1 cellular context compared by ENCODE assay signal in genomic region chr5:34007675-34008600, GRCh38.
A peak's percentile ranks its signal among the peaks of the same experiment; 100 is the strongest.
TF ChIP-seq lines count a peak whose summit lies in the region.

AMACR (minus strand) TSS chr5:34008050; CDS start chr5:34008019, 31 bp downstream.

TF ChIP-seq in HepG2, 621 proteins besides CTCF, POLR2A, EP300 and RAD21 (continued from another document and continues in another):
- TF ChIP-seq POLR2G (IDR thresholded peaks at IDR 0.05; ENCODE audit: low read depth, low read length) (peak; percentile 96), FOXO4 (CRISPR knock-in tag; conservative IDR thresholded peaks at IDR 0.05) (peak; percentile 91; the same call in 1 of the 2 replicates), ZNF652 (CRISPR knock-in tag; IDR thresholded peaks at IDR 0.05; ENCODE audit: borderline replicate concordance, low read depth) (no peak), SSRP1 (CRISPR knock-in tag; IDR thresholded peaks at IDR 0.05) (peak; percentile 68; the same call in 1 of the 2 replicates), ZSCAN29 (CRISPR knock-in tag; conservative IDR thresholded peaks at IDR 0.05) (0 out of 2 replicates have a peak, but pooled peaks have one; percentile 15), IRF1 (CRISPR knock-in tag; IDR thresholded peaks at IDR 0.05; ENCODE audit: low read depth) (no peak), ZNF775 (CRISPR knock-in tag; IDR thresholded peaks at IDR 0.05; ENCODE audit: borderline replicate concordance) (no peak), HMG20A (CRISPR knock-in tag; IDR thresholded peaks at IDR 0.05; ENCODE audit: borderline replicate concordance) (no peak; the same call in 1 of the 2 replicates), ZNF891 (CRISPR knock-in tag; IDR thresholded peaks at IDR 0.05) (peak; percentile 81; the same call in 1 of the 2 replicates), ZNF670 (CRISPR knock-in tag; IDR thresholded peaks at IDR 0.05; ENCODE audit: borderline replicate concordance) (peak; percentile 84; the same call in 1 of the 2 replicates), ZNF720 (CRISPR knock-in tag; IDR thresholded peaks at IDR 0.05) (no peak), ZBTB20 (CRISPR knock-in tag; IDR thresholded peaks at IDR 0.05; ENCODE audit: borderline replicate concordance, low read depth) (peak; percentile 66; the same call in 1 of the 2 replicates), MAX (IDR thresholded peaks at IDR 0.05) (peak; percentile 58), LCORL (IDR thresholded peaks at IDR 0.05) (peak; percentile 96), LCORL (CRISPR knock-in tag; IDR thresholded peaks at IDR 0.05) (peak; percentile 97), YY1 (IDR thresholded peaks at IDR 0.05; ENCODE audit: insufficient read depth, insufficient replicate concordance, low read depth, low read length) (peak; percentile 64), TBX2 (CRISPR knock-in tag; IDR thresholded peaks at IDR 0.05; ENCODE audit: borderline replicate concordance) (no peak; the same call in 1 of the 2 replicates), SMC3 (IDR thresholded peaks at IDR 0.05; ENCODE audit: low read length) (no peak; the same call in 1 of the 2 replicates), ZNF260 (CRISPR knock-in tag; IDR thresholded peaks at IDR 0.05; ENCODE audit: borderline replicate concordance, low read depth) (no peak), ZNF557 (CRISPR knock-in tag; IDR thresholded peaks at IDR 0.05) (peak; percentile 58; the same call in 1 of the 2 replicates), CEBPG (CRISPR knock-in tag; IDR thresholded peaks at IDR 0.05) (peak; percentile 81), IKZF1 (IDR thresholded peaks at IDR 0.05) (no peak), ZNF552 (CRISPR knock-in tag; IDR thresholded peaks at IDR 0.05; ENCODE audit: borderline replicate concordance) (no peak), ZNF232 (CRISPR knock-in tag; IDR thresholded peaks at IDR 0.05; ENCODE audit: borderline replicate concordance) (0 out of 2 replicates have a peak, but pooled peaks have one; percentile 55), SP5 (CRISPR knock-in tag; IDR thresholded peaks at IDR 0.05; ENCODE audit: borderline replicate concordance, low read depth) (peak; percentile 12; the same call in 1 of the 2 replicates), ZNF550 (CRISPR knock-in tag; IDR thresholded peaks at IDR 0.05; ENCODE audit: borderline replicate concordance) (peak; percentile 87; the same call in 1 of the 2 replicates), KMT2A (CRISPR knock-in tag; IDR thresholded peaks at IDR 0.05) (peak; percentile 85), ZNF281 (CRISPR knock-in tag; IDR thresholded peaks at IDR 0.05; ENCODE audit: borderline replicate concordance) (peak; percentile 24; the same call in 1 of the 2 replicates), GABPB1 (CRISPR knock-in tag; IDR thresholded peaks at IDR 0.05) (peak; percentile 87), SKIL (CRISPR knock-in tag; IDR thresholded peaks at IDR 0.05; ENCODE audit: borderline replicate concordance) (no peak), ZNF317 (CRISPR knock-in tag; IDR thresholded peaks at IDR 0.05) (peak; percentile 88), DR1 (CRISPR knock-in tag; IDR thresholded peaks at IDR 0.05) (0 out of 2 replicates have a peak, but pooled peaks have one; percentile 47), NAIF1 (CRISPR knock-in tag; IDR thresholded peaks at IDR 0.05; ENCODE audit: borderline replicate concordance) (peak; percentile 89), ZNF431 (CRISPR knock-in tag; IDR thresholded peaks at IDR 0.05; ENCODE audit: borderline replicate concordance, low read depth) (no peak), SMARCE1 (IDR thresholded peaks at IDR 0.05; ENCODE audit: borderline replicate concordance) (no peak), SOX13 (IDR thresholded peaks at IDR 0.05) (no peak), SOX13 (CRISPR knock-in tag; conservative IDR thresholded peaks at IDR 0.05 in 1 of 2, IDR thresholded peaks at IDR 0.05 in 1 of 2) (peak in 1 of 2 experiments; percentile 51; a peak in 1 of 4 replicates), ZFP62 (CRISPR knock-in tag; IDR thresholded peaks at IDR 0.05) (no peak), ETV5 (CRISPR knock-in tag; IDR thresholded peaks at IDR 0.05; ENCODE audit: borderline replicate concordance) (peak; percentile 49), ZFP90 (CRISPR knock-in tag; IDR thresholded peaks at IDR 0.05; ENCODE audit: borderline replicate concordance) (no peak; the same call in 1 of the 2 replicates), SMYD3 (CRISPR knock-in tag; IDR thresholded peaks at IDR 0.05) (peak; percentile 71; the same call in 1 of the 2 replicates), BORCS8-MEF2B (CRISPR knock-in tag; IDR thresholded peaks at IDR 0.05) (peak; percentile 53; the same call in 1 of the 2 replicates), ZBTB7B (CRISPR knock-in tag; IDR thresholded peaks at IDR 0.05) (peak; percentile 82), KDM5A (IDR thresholded peaks at IDR 0.05; ENCODE audit: borderline replicate concordance, low read length) (no peak; the same call in 1 of the 2 replicates), ZNF546 (CRISPR knock-in tag; conservative IDR thresholded peaks at IDR 0.05) (peak; percentile 50; the same call in 1 of the 2 replicates), ZNF558 (CRISPR knock-in tag; IDR thresholded peaks at IDR 0.05; ENCODE audit: borderline replicate concordance) (peak; percentile 84; the same call in 1 of the 2 replicates), ARID2 (CRISPR knock-in tag; IDR thresholded peaks at IDR 0.05; ENCODE audit: borderline replicate concordance) (no peak), WIZ (CRISPR knock-in tag; IDR thresholded peaks at IDR 0.05) (no peak)
- TF ChIP-seq, protein P1, sequence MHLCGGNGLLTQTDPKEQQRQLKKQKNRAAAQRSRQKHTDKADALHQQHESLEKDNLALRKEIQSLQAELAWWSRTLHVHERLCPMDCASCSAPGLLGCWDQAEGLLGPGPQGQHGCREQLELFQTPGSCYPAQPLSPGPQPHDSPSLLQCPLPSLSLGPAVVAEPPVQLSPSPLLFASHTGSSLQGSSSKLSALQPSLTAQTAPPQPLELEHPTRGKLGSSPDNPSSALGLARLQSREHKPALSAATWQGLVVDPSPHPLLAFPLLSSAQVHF (CRISPR knock-in tag; IDR thresholded peaks at IDR 0.05): no peak
- TF ChIP-seq, protein P2, sequence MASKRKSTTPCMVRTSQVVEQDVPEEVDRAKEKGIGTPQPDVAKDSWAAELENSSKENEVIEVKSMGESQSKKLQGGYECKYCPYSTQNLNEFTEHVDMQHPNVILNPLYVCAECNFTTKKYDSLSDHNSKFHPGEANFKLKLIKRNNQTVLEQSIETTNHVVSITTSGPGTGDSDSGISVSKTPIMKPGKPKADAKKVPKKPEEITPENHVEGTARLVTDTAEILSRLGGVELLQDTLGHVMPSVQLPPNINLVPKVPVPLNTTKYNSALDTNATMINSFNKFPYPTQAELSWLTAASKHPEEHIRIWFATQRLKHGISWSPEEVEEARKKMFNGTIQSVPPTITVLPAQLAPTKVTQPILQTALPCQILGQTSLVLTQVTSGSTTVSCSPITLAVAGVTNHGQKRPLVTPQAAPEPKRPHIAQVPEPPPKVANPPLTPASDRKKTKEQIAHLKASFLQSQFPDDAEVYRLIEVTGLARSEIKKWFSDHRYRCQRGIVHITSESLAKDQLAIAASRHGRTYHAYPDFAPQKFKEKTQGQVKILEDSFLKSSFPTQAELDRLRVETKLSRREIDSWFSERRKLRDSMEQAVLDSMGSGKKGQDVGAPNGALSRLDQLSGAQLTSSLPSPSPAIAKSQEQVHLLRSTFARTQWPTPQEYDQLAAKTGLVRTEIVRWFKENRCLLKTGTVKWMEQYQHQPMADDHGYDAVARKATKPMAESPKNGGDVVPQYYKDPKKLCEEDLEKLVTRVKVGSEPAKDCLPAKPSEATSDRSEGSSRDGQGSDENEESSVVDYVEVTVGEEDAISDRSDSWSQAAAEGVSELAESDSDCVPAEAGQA (IDR thresholded peaks at IDR 0.05; ENCODE audit: low read depth): no peak; the same call in 1 of the 2 replicates
- TF ChIP-seq, protein P2 (CRISPR knock-in tag; IDR thresholded peaks at IDR 0.05; ENCODE audit: borderline replicate concordance): 0 out of 2 replicates have a peak, but pooled peaks have one; percentile 33
- TF ChIP-seq, protein P3, sequence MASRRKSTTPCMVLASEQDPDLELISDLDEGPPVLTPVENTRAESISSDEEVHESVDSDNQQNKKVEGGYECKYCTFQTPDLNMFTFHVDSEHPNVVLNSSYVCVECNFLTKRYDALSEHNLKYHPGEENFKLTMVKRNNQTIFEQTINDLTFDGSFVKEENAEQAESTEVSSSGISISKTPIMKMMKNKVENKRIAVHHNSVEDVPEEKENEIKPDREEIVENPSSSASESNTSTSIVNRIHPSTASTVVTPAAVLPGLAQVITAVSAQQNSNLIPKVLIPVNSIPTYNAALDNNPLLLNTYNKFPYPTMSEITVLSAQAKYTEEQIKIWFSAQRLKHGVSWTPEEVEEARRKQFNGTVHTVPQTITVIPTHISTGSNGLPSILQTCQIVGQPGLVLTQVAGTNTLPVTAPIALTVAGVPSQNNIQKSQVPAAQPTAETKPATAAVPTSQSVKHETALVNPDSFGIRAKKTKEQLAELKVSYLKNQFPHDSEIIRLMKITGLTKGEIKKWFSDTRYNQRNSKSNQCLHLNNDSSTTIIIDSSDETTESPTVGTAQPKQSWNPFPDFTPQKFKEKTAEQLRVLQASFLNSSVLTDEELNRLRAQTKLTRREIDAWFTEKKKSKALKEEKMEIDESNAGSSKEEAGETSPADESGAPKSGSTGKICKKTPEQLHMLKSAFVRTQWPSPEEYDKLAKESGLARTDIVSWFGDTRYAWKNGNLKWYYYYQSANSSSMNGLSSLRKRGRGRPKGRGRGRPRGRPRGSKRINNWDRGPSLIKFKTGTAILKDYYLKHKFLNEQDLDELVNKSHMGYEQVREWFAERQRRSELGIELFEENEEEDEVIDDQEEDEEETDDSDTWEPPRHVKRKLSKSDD (CRISPR knock-in tag; IDR thresholded peaks at IDR 0.05; ENCODE audit: low read depth): peak; percentile 50; the same call in 1 of the 2 replicates
